17 cellular contexts compared by ENCODE assay signal in genomic region chr12:89895101-89895500, GRCh38.
DNase-seq lines count a peak whose midpoint lies in the region; TF ChIP-seq lines count a peak whose summit lies in the region.
"Had no signal": no experiment of that assay in that cellular context is flagged by ENCODE, and none has a peak within 500 bp of the region (broad histone marks: within the 10 kb centered on the region; RNA-seq: fewer than 3 reads in every experiment).

No MANE protein-coding gene starts in this region.

- H3K79me2 ChIP-seq in GM23248 (ENCODE audit: insufficient read depth) (no peaks in the 10 kb centered on the region), OCI-LY1 (ENCODE audit: insufficient read depth, low read length) (no peaks in the 10 kb centered on the region)

- DNase-seq in GM23248: no peak
- no peak for DNase-seq in epithelial cell of prostate (ENCODE audit: low read depth, low spot score)
- no peak for DNase-seq in mucosa of gallbladder (ENCODE audit: low spot score)
- no peak for DNase-seq in AG20443 (ENCODE audit: low spot score)
- no peak for DNase-seq in adrenal gland
- DNase-seq: ACHN; Caco-2; CD4-positive, alpha-beta memory T cell; DND-41; H9; NCI-H187; NCI-H2107; Peyer's patch; T-helper 17 cell had no signal

- H3K9ac ChIP-seq in GM23248 (no peak overlapping the region), OCI-LY1 (ENCODE audit: low read length) (no peak overlapping the region), skeletal muscle satellite cell (ENCODE audit: low read depth, low read length) (peak overlapping the region; percentile 55)
- H3K9ac ChIP-seq: BLaER1 treated with 17β-estradiol and CSF1 and Interleukin-3, amounts not matched to agents 10 nM and 100 nM had no signal

- H3K4me3 ChIP-seq in GM23248 (no peak overlapping the region), OCI-LY1 (ENCODE audit: low read depth, low read length, poor library complexity, severe bottlenecking) (no peak overlapping the region), skeletal muscle satellite cell (ENCODE audit: low read length) (no peak overlapping the region), adrenal gland (no peak overlapping the region)
- H3K4me3 ChIP-seq: BLaER1 treated with 17β-estradiol and CSF1 and Interleukin-3, amounts not matched to agents 10 nM and 100 nM; Peyer's patch had no signal

- H3K9me3 ChIP-seq in GM23248 (ENCODE audit: low read depth) (no peaks in the 10 kb centered on the region), OCI-LY1 (ENCODE audit: low read length) (no peaks in the 10 kb centered on the region), skeletal muscle satellite cell (replicated peaks; ENCODE audit: low read length) (no peaks in the 10 kb centered on the region), adrenal gland (replicated peaks in 1 of 3) (no peaks in the 10 kb centered on the region)
- H3K9me3 ChIP-seq: Caco-2, Peyer's patch had no signal

- TF ChIP-seq CTCF in OCI-LY1 (IDR thresholded peaks at IDR 0.05; ENCODE audit: low read length): no peak
- no peak for TF ChIP-seq CTCF in adrenal gland (IDR thresholded peaks at IDR 0.05)

- WGBS in GM23248 (ENCODE audit: low coverage in 1 of 2, low lambda C conversion rate in 2 of 2, missing lambda C conversion rate in 2 of 2), 2 experiments: 89 to 90% methylated on average over 5 of the region's 5 CpGs
- 87 to 91% (median 90%) methylated on average over 5 of the region's 5 CpGs for WGBS in adrenal gland, 4 donors

- TF ChIP-seq POLR2A in adrenal gland (IDR thresholded peaks at IDR 0.05): no peak

- in situ Hi-C loops in GM23248 (cut with MboI): no loop called here

- H3K27me3 ChIP-seq in GM23248 (replicated peaks; ENCODE audit: insufficient read depth) (no peaks in the 10 kb centered on the region), OCI-LY1 (ENCODE audit: insufficient read depth, low read length) (no peaks in the 10 kb centered on the region), skeletal muscle satellite cell (ENCODE audit: control insufficient read depth, insufficient read depth, low read length) (no peaks in the 10 kb centered on the region), adrenal gland (no peaks in the 10 kb centered on the region)
- H3K27me3 ChIP-seq: BLaER1 treated with 17β-estradiol and CSF1 and Interleukin-3, amounts not matched to agents 10 nM and 100 nM; Peyer's patch had no signal

- H3K27ac ChIP-seq in GM23248 (peak overlapping the region; percentile 46; the same call in 1 of the 2 replicates), OCI-LY1 (ENCODE audit: low read depth, low read length, poor library complexity, severe bottlenecking) (peak overlapping the region; percentile 58), epithelial cell of prostate (peak overlapping the region; percentile 91), adrenal gland (no peak overlapping the region)
- H3K27ac ChIP-seq: BLaER1 treated with 17β-estradiol and CSF1 and Interleukin-3, amounts not matched to agents 10 nM and 100 nM; Peyer's patch had no signal

- H3K4me1 ChIP-seq in GM23248 (ENCODE audit: insufficient read depth): peaks cover 18% of the 10 kb centered on the region
- peaks cover 20% of the 10 kb centered on the region for H3K4me1 ChIP-seq in OCI-LY1 (ENCODE audit: insufficient read depth, low read length, severe bottlenecking)
- H3K4me1 ChIP-seq in skeletal muscle satellite cell (ENCODE audit: control insufficient read depth, insufficient read depth, low read length): peaks cover 20% of the 10 kb centered on the region
- peaks cover 0 to 8% of the 10 kb centered on the region in 2 donors for H3K4me1 ChIP-seq in adrenal gland (replicated peaks in 1 of 2)
- H3K4me1 ChIP-seq: Caco-2, Peyer's patch had no signal

- H4K20me1 ChIP-seq in GM23248 (ENCODE audit: insufficient read depth) (no peaks in the 10 kb centered on the region), OCI-LY1 (ENCODE audit: insufficient read depth, low read length) (no peaks in the 10 kb centered on the region)
- H4K20me1 ChIP-seq: BLaER1 treated with 17β-estradiol and CSF1 and Interleukin-3, amounts not matched to agents 10 nM and 100 nM had no signal

- H3F3A ChIP-seq in GM23248 (ENCODE audit: insufficient read depth): peaks cover 6% of the 10 kb centered on the region; the same call in 1 of the 2 replicates
- H3F3A ChIP-seq in OCI-LY1 (ENCODE audit: insufficient read depth, low read length): no peaks in the 10 kb centered on the region; the same call in 1 of the 2 replicates

- H3K9me2 ChIP-seq in GM23248 (ENCODE audit: insufficient read depth) (no peaks in the 10 kb centered on the region), OCI-LY1 (ENCODE audit: low read depth, low read length) (no peaks in the 10 kb centered on the region)

- H3K4me2 ChIP-seq in GM23248 (ENCODE audit: unreplicated experiment) (no peak overlapping the region), OCI-LY1 (ENCODE audit: low read length) (no peak overlapping the region), skeletal muscle satellite cell (ENCODE audit: low read length) (no peak overlapping the region)
- H3K4me2 ChIP-seq: BLaER1 treated with 17β-estradiol and CSF1 and Interleukin-3, amounts not matched to agents 10 nM and 100 nM had no signal

- H2AFZ ChIP-seq in GM23248 (no peak overlapping the region), OCI-LY1 (ENCODE audit: low read length) (no peak overlapping the region)

- intact Hi-C loops in adrenal gland (cut with DNase I): no loop called here

- H3K36me3 ChIP-seq in GM23248 (ENCODE audit: low read depth) (no peaks in the 10 kb centered on the region), OCI-LY1 (ENCODE audit: insufficient read depth, low read length) (no peaks in the 10 kb centered on the region), skeletal muscle satellite cell (ENCODE audit: insufficient read depth, low read length) (no peaks in the 10 kb centered on the region), adrenal gland (replicated peaks in 1 of 2) (no peaks in the 10 kb centered on the region)
- H3K36me3 ChIP-seq: BLaER1 treated with 17β-estradiol and CSF1 and Interleukin-3, amounts not matched to agents 10 nM and 100 nM; Peyer's patch had no signal

Comparison
In these comparisons a context has a peak if more than half of its experiments do, and no peak if none do; other contexts are left out.
1. H3K27ac ChIP-seq: peak in GM23248 (single experiment), OCI-LY1 (single experiment) and epithelial cell of prostate (single experiment); none in adrenal gland (0 of 5).